27 cellular contexts compared by ENCODE assay signal in the genomic region with DNA sequence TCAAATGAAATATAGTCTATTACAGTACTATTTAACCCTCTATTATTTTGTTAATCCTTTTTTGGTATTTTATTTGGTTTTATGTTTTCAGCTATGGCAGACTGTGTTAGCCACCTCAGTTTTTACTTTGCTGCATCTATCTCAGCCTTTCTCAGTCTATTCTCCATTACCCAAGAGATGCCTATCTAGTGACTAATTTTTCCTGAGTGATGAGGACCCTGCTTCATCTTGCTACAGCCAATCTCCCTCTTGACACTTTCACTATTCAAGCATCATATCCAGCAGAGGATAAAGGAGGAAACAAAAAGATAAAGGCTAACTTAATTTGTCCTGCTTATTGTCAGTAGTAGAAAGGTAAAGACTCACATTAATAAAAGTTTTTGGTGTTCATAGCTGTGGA.
"Had no signal": no experiment of that assay in that cellular context is flagged by ENCODE, and none has a peak within 500 bp of the region (broad histone marks: within the 10 kb centered on the region; RNA-seq: fewer than 3 reads in every experiment).

No MANE protein-coding gene starts in this region.

- H3K27ac ChIP-seq: body of pancreas, dorsolateral prefrontal cortex, esophagus muscularis mucosa, gastroesophageal sphincter, lower lobe of right lung, neural progenitor cell, psoas muscle, right atrium auricular region, thyroid gland, upper lobe of right lung had no signal

- H2AFZ ChIP-seq: neural progenitor cell had no signal

- H3K27ac Mint-ChIP-seq: activated CD4-positive, alpha-beta memory T cell treated with anti-CD3 and anti-CD28 coated beads for 36 hours; activated naive CD4-positive, alpha-beta T cell treated with anti-CD3 and anti-CD28 coated beads for 36 hours; activated T-cell treated with anti-CD3 and anti-CD28 coated beads, Interleukin-2, amount 50 U/mL, for 72 hours; effector memory CD8-positive, alpha-beta T cell; naive thymus-derived CD4-positive, alpha-beta T cell; neural progenitor cell; stimulated activated naive CD8-positive, alpha-beta T cell treated with anti-CD3 and anti-CD28 coated beads, Interleukin-15, Interleukin-2, amounts not matched to agents 100 ng/mL and 50 ng/mL, for 24 hours; T-helper 1 cell treated with Interleukin-12 subunit alpha and Interleukin-12 subunit beta and Interleukin-4 antibody, amounts not matched to agents 30 μg/mL and 1 μg/mL, for 36 hours had no signal

- H3K9me3 ChIP-seq: body of pancreas, esophagus muscularis mucosa, gastroesophageal sphincter, lower lobe of right lung, psoas muscle, right atrium auricular region, thyroid gland, upper lobe of right lung had no signal

- H3K4me1 Mint-ChIP-seq: naive thymus-derived CD4-positive, alpha-beta T cell had no signal

- H3K4me2 ChIP-seq: neural progenitor cell had no signal

- H3K9ac ChIP-seq: neural progenitor cell had no signal

- H3K27me3 ChIP-seq: body of pancreas, dorsolateral prefrontal cortex, esophagus muscularis mucosa, gastroesophageal sphincter, neural progenitor cell, right atrium auricular region, thyroid gland, upper lobe of right lung had no signal

- H3K36me3 ChIP-seq: esophagus muscularis mucosa, gastroesophageal sphincter, lower lobe of right lung, neural progenitor cell, right atrium auricular region, thyroid gland, upper lobe of right lung had no signal

- H3K4me3 Mint-ChIP-seq: activated CD4-positive, alpha-beta memory T cell treated with anti-CD3 and anti-CD28 coated beads for 36 hours; activated naive CD4-positive, alpha-beta T cell treated with anti-CD3 and anti-CD28 coated beads for 36 hours; activated T-cell treated with anti-CD3 and anti-CD28 coated beads, Interleukin-2, amount 50 U/mL, for 72 hours; effector memory CD8-positive, alpha-beta T cell; naive thymus-derived CD4-positive, alpha-beta T cell; neural progenitor cell; stimulated activated naive CD8-positive, alpha-beta T cell treated with anti-CD3 and anti-CD28 coated beads, Interleukin-15, Interleukin-2, amounts not matched to agents 100 ng/mL and 50 ng/mL, for 24 hours; T-helper 1 cell treated with Interleukin-12 subunit alpha and Interleukin-12 subunit beta and Interleukin-4 antibody, amounts not matched to agents 30 μg/mL and 1 μg/mL, for 36 hours had no signal

- H3K9me3 Mint-ChIP-seq: activated CD4-positive, alpha-beta memory T cell treated with anti-CD3 and anti-CD28 coated beads for 36 hours; activated naive CD4-positive, alpha-beta T cell treated with anti-CD3 and anti-CD28 coated beads for 36 hours; activated T-cell treated with anti-CD3 and anti-CD28 coated beads, Interleukin-2, amount 50 U/mL, for 72 hours; effector memory CD8-positive, alpha-beta T cell; naive thymus-derived CD4-positive, alpha-beta T cell; neural progenitor cell; stimulated activated naive CD8-positive, alpha-beta T cell treated with anti-CD3 and anti-CD28 coated beads, Interleukin-15, Interleukin-2, amounts not matched to agents 100 ng/mL and 50 ng/mL, for 24 hours; T-helper 1 cell treated with Interleukin-12 subunit alpha and Interleukin-12 subunit beta and Interleukin-4 antibody, amounts not matched to agents 30 μg/mL and 1 μg/mL, for 36 hours had no signal

- DNase-seq: activated CD4-positive, alpha-beta memory T cell treated with anti-CD3 and anti-CD28 coated beads for 36 hours; activated CD4-positive, alpha-beta T cell treated with anti-CD3 and anti-CD28 coated beads for 4 hours; activated CD4-positive, CD25-positive, alpha-beta regulatory T cell; activated effector memory CD4-positive, alpha-beta T cell treated with Interleukin-2 at 50 U/mL for 16 hours; activated naive CD4-positive, alpha-beta T cell treated with anti-CD3 and anti-CD28 coated beads for 36 hours; activated T-cell treated with anti-CD3 and anti-CD28 coated beads, Interleukin-2, amount 50 U/mL, for 72 hours; body of pancreas; caudate nucleus; dorsolateral prefrontal cortex; effector memory CD8-positive, alpha-beta T cell; head of caudate nucleus; hypothalamus; lower lobe of right lung; naive thymus-derived CD4-positive, alpha-beta T cell; psoas muscle; stimulated activated CD4-positive, alpha-beta T cell treated with anti-CD3 and anti-CD28 coated beads, Interleukin-12 subunit alpha, Interleukin-12 subunit beta, amount 100 ng/mL, for 4 hours; substantia nigra; T1000; thyroid gland; upper lobe of right lung had no signal

- H3K4me1 ChIP-seq: esophagus muscularis mucosa, gastroesophageal sphincter, lower lobe of right lung, psoas muscle, right atrium auricular region, thyroid gland, upper lobe of right lung had no signal

- H3K36me3 Mint-ChIP-seq: activated CD4-positive, alpha-beta memory T cell treated with anti-CD3 and anti-CD28 coated beads for 36 hours; naive thymus-derived CD4-positive, alpha-beta T cell; neural progenitor cell had no signal

- ATAC-seq: activated T-cell treated with anti-CD3 and anti-CD28 coated beads, Interleukin-2, amount 50 U/mL, for 72 hours; body of pancreas; effector memory CD8-positive, alpha-beta T cell; gastroesophageal sphincter; left lobe of liver; lower lobe of right lung; naive thymus-derived CD4-positive, alpha-beta T cell; psoas muscle; upper lobe of right lung had no signal

- H3K4me3 ChIP-seq: body of pancreas, dorsolateral prefrontal cortex, esophagus muscularis mucosa, gastroesophageal sphincter, lower lobe of right lung, neural progenitor cell, psoas muscle, right atrium auricular region, thyroid gland, upper lobe of right lung had no signal
